Comparison of ENCODE assay signal across 8 cellular contexts in the genomic region with DNA sequence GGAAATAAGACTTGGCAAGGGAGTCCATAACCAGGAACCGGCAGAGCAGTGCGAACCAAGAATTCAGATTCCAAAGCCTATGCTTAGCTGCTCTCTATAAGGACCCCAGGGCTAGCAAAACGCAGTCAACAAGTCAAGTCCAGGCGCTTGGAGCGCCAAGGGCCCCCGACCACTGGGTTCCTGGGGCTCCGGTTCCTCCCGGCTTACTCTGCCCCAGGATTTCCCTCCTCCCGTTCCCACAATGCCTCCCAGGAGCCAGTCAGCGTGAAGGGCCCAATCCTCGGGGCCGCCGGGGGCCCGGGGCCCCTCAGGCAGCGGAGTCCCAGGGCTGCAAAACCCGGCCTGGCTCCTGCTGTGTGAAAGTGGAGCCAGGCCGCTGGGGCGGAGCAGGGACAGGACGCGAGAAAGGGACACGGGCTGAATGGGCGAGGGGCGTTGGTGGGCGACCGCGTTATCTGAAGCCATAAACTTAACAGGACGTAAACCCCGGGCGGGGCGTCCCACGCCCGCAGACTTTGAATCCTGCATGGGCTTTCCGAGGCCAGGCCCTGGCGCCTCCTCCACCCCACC. TPM values are rescaled to one million over a fixed set of nuclear protein-coding genes. Genes with fewer than 3 reads are reported as not detected.
DNase-seq lines count a peak whose midpoint lies in the region; ATAC-seq lines count a peak whose summit lies in the region.

No MANE protein-coding gene starts in this region.

- H3K4me1 Mint-ChIP-seq in stimulated activated naive B cell treated with anti-CD40 and anti-IgM and Interleukin-4, amounts not matched to agents 10 μg/mL and 1 μg/mL and 100 μg/mL, for 72 hours = peaks cover 2 to 19% of the 10 kb centered on the region in 2 donors

- H3K27ac Mint-ChIP-seq in stimulated activated naive B cell treated with anti-CD40 and anti-IgM and Interleukin-4, amounts not matched to agents 10 μg/mL and 1 μg/mL and 100 μg/mL, for 72 hours = no peak overlapping the region

- no peaks in the 10 kb centered on the region for H3K9me3 ChIP-seq in mucosa of rectum (ENCODE audit: control insufficient read depth in 2 of 2, low read length in 2 of 2)

- H3K4me1 ChIP-seq in mucosa of rectum (ENCODE audit: control insufficient read depth in 2 of 2, insufficient read depth in 2 of 2, low read length in 2 of 2) = peaks cover 49 to 68% of the 10 kb centered on the region in 2 donors

- no peaks in the 10 kb centered on the region for H3K27me3 ChIP-seq in mucosa of rectum (ENCODE audit: control insufficient read depth in 2 of 2, insufficient read depth in 2 of 2, low read length in 2 of 2)

- H3K4me3 ChIP-seq in mucosa of rectum (ENCODE audit: low read length in 2 of 2) = peak overlapping the region; percentile 70 to 86

- peak overlapping the region; percentile 94 to 98 for H3K9ac ChIP-seq in mucosa of rectum (ENCODE audit: low read depth in 1 of 2, low read length in 2 of 2)

- H3K36me3 Mint-ChIP-seq in stimulated activated naive B cell treated with anti-CD40 and anti-IgM and Interleukin-4, amounts not matched to agents 10 μg/mL and 1 μg/mL and 100 μg/mL, for 72 hours = no peaks in the 10 kb centered on the region

- H3K4me3 Mint-ChIP-seq in stimulated activated naive B cell treated with anti-CD40 and anti-IgM and Interleukin-4, amounts not matched to agents 10 μg/mL and 1 μg/mL and 100 μg/mL, for 72 hours = peak overlapping the region; percentile 62 to 68

- peak; percentile 45 for ATAC-seq in GM21737 (IDR thresholded peaks at IDR 0.05; ENCODE audit: unreplicated experiment)
- ATAC-seq in esophagus mucosa = peak; percentile 52
- ATAC-seq in stimulated activated naive B cell treated with anti-CD40 and anti-IgM and Interleukin-4, amounts not matched to agents 10 μg/mL and 1 μg/mL and 100 μg/mL, for 72 hours (replicated peaks) = peak; percentile 81 to 87
- ATAC-seq in HG03565 (IDR thresholded peaks at IDR 0.05; ENCODE audit: unreplicated experiment) = no peak

- no peaks in the 10 kb centered on the region for H3K9me3 Mint-ChIP-seq in stimulated activated naive B cell treated with anti-CD40 and anti-IgM and Interleukin-4, amounts not matched to agents 10 μg/mL and 1 μg/mL and 100 μg/mL, for 72 hours

- DNase-seq in AG08395 (ENCODE audit: low spot score) (peak; percentile 78), NCI-H345 treated with DMSO at 0.1 percent for 48 hours (lab: John Stamatoyannopoulos, UW; ENCODE audit: unreplicated experiment) (peak; percentile 64), activated T-cell treated with anti-CD3 and anti-CD28 coated beads for 24 hours (ENCODE audit: low read depth) (peak; percentile 58)
- peak; percentile 24 for DNase-seq in stimulated activated naive B cell treated with anti-CD40 and anti-IgM and Interleukin-4, amounts not matched to agents 10 μg/mL and 1 μg/mL and 100 μg/mL, for 72 hours

- H3K27ac ChIP-seq in mucosa of rectum (ENCODE audit: low read depth in 2 of 2, low read length in 2 of 2) = peak overlapping the region; percentile 89 to 96

- H3K27me3 Mint-ChIP-seq in stimulated activated naive B cell treated with anti-CD40 and anti-IgM and Interleukin-4, amounts not matched to agents 10 μg/mL and 1 μg/mL and 100 μg/mL, for 72 hours = peaks cover 20 to 37% of the 10 kb centered on the region in 2 donors

- peaks cover 24 to 29% of the 10 kb centered on the region in 2 donors for H3K36me3 ChIP-seq in mucosa of rectum (ENCODE audit: control insufficient read depth in 2 of 2, insufficient read depth in 2 of 2, low read length in 2 of 2)

RNA-seq across cellular contexts. Expression of a gene that starts 1.5 kb away (rescaled TPM):
- total RNA-seq in esophagus mucosa = 40.1 TPM

RNA-seq across cellular contexts. Expression of a gene that starts 45.5 kb away (rescaled TPM):
- total RNA-seq in esophagus mucosa = 80.0 TPM

RNA-seq across cellular contexts. Expression of a gene that starts 54.6 kb away (rescaled TPM):
- total RNA-seq in esophagus mucosa = 291 TPM

Comparison
In these comparisons a context has a peak if more than half of its experiments do, and no peak if none do; other contexts are left out.
1. DNase-seq: peak in every context shown above with its lines; median percentile 78 in AG08395; 64 in NCI-H345 treated with DMSO at 0.1 percent for 48 hours; 58 in activated T-cell treated with anti-CD3 and anti-CD28 coated beads for 24 hours; 24 in stimulated activated naive B cell treated with anti-CD40 and anti-IgM and Interleukin-4, amounts not matched to agents 10 μg/mL and 1 μg/mL and 100 μg/mL, for 72 hours.